1 cellular context compared by ENCODE assay signal in genomic region chr20:38589967-38590681, GRCh38.
TF ChIP-seq lines count a peak whose summit lies in the region.

No MANE protein-coding gene starts in this region.

TF ChIP-seq in GM23338, 12 proteins besides CTCF, POLR2A, EP300 and RAD21:
- TF ChIP-seq ZNF462 (CRISPR knock-in tag; IDR thresholded peaks at IDR 0.05): no peak
- no peak for TF ChIP-seq EZH2 (IDR thresholded peaks at IDR 0.05; ENCODE audit: low read depth, unreplicated experiment)
